19 cellular contexts compared by ENCODE assay signal in the genomic region with DNA sequence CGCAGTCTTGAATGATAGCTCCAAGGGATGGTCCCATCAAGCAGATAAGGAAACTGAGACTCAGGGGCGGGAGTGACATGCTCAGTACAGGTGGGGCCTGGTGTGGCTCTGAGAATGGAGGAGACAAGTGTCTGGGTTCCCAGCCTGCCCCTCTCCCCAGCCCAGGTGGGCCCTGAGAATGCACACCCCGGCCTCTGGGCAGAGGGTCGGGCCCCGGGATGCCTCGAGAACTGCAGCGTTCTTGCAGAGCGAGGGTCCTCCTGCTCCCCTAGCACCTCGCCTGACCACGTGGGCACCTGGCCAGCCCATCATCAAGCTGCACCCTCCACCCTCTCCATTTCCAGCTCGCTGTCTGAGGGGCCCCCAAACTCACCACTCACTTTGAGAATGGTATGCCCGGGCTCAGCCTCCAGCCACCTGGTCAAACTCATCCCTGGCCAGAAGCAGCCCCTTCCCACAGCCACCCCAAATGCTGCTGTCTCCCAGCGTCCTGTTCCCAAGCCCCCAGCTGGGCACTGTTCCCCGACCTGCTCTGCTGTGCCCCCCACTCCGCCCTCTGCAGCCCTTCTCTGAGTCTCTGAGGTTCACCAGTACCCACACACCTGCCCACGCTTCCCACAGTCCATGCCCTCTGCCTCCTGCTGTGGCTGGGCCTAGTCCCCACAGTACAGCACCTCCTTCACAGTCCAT. TPM values are rescaled to one million over a fixed set of nuclear protein-coding genes. Genes with fewer than 3 reads are reported as not detected.
A peak's percentile ranks its signal among the peaks of the same experiment; 100 is the strongest.
DNase-seq lines count a peak whose midpoint lies in the region; ATAC-seq and TF ChIP-seq lines count a peak whose summit lies in the region.
"Had no signal": no experiment of that assay in that cellular context is flagged by ENCODE, and none has a peak within 500 bp of the region (broad histone marks: within the 10 kb centered on the region; RNA-seq: fewer than 3 reads in every experiment).

No MANE protein-coding gene starts in this region.

- no peak overlapping the region for H3K9ac ChIP-seq in GM23248

- TF ChIP-seq CTCF in adrenal gland (IDR thresholded peaks at IDR 0.05) (no peak), lower lobe of right lung (IDR thresholded peaks at IDR 0.05) (no peak), testis (IDR thresholded peaks at IDR 0.05) (no peak)

- H3K27ac ChIP-seq in adrenal gland (no peak overlapping the region), lower lobe of right lung (no peak overlapping the region), testis (no peak overlapping the region), GM23248 (no peak overlapping the region)
- H3K27ac ChIP-seq: SJSA1 had no signal

- intact Hi-C loops in activated naive CD4-positive, alpha-beta T cell treated with anti-CD3 and anti-CD28 coated beads for 36 hours (cut with micrococcal nuclease): no loop called here
- intact Hi-C loops in adrenal gland (cut with DNase I) (loop anchor here (2.0 to 5.0 kb wide), 2 partner anchors 156 to 159 kb away; no protein-coding TSS in a partner anchor), lower lobe of right lung (cut with DNase I) (no loop called here), testis (cut with DNase I; ENCODE audit: low total_unique reads) (no loop called here)

- no peak overlapping the region for H2AFZ ChIP-seq in GM23248
- H2AFZ ChIP-seq: GM23338 had no signal

- H3F3A ChIP-seq in GM23248 (ENCODE audit: insufficient read depth): no peaks in the 10 kb centered on the region

- H3K27ac Mint-ChIP-seq in activated naive CD4-positive, alpha-beta T cell treated with anti-CD3 and anti-CD28 coated beads for 36 hours: no peak overlapping the region
- H3K27ac Mint-ChIP-seq: GM23338; stimulated activated effector memory CD8-positive, alpha-beta T cell treated with anti-CD3 and anti-CD28 coated beads, Interleukin-12 subunit alpha, Interleukin-12 subunit beta, amount 100 ng/mL, for 72 hours had no signal

- H3K36me3 ChIP-seq in adrenal gland (replicated peaks in 1 of 2): no peaks in the 10 kb centered on the region
- H3K36me3 ChIP-seq in lower lobe of right lung: no peaks in the 10 kb centered on the region
- H3K36me3 ChIP-seq in testis (ENCODE audit: low read depth, missing control alignments): no peaks in the 10 kb centered on the region
- H3K36me3 ChIP-seq in GM23248 (ENCODE audit: low read depth): no peaks in the 10 kb centered on the region

- H3K4me1 ChIP-seq in adrenal gland (replicated peaks in 1 of 2) (peaks cover 22 to 30% of the 10 kb centered on the region in 2 donors), lower lobe of right lung (peaks cover 22% of the 10 kb centered on the region), testis (peaks cover 25% of the 10 kb centered on the region), GM23248 (ENCODE audit: insufficient read depth) (no peaks in the 10 kb centered on the region)

- no peaks in the 10 kb centered on the region for H3K79me2 ChIP-seq in GM23248 (ENCODE audit: insufficient read depth)

- no peaks in the 10 kb centered on the region for H3K9me2 ChIP-seq in GM23248 (ENCODE audit: insufficient read depth)

- no peaks in the 10 kb centered on the region for H4K20me1 ChIP-seq in GM23248 (ENCODE audit: insufficient read depth)

- TF ChIP-seq POLR2A in adrenal gland (IDR thresholded peaks at IDR 0.05) (no peak), testis (IDR thresholded peaks at IDR 0.05) (no peak)

- no peaks in the 10 kb centered on the region for H3K9me3 Mint-ChIP-seq in activated naive CD4-positive, alpha-beta T cell treated with anti-CD3 and anti-CD28 coated beads for 36 hours
- H3K9me3 Mint-ChIP-seq: GM23338; stimulated activated effector memory CD8-positive, alpha-beta T cell treated with anti-CD3 and anti-CD28 coated beads, Interleukin-12 subunit alpha, Interleukin-12 subunit beta, amount 100 ng/mL, for 72 hours had no signal

- in situ Hi-C loops in GM23248 (cut with MboI): no loop called here

- H3K4me1 Mint-ChIP-seq in activated naive CD4-positive, alpha-beta T cell treated with anti-CD3 and anti-CD28 coated beads for 36 hours (ENCODE audit: low read depth): peaks cover 2% of the 10 kb centered on the region

- no peaks in the 10 kb centered on the region for H3K36me3 Mint-ChIP-seq in activated naive CD4-positive, alpha-beta T cell treated with anti-CD3 and anti-CD28 coated beads for 36 hours (ENCODE audit: low read depth)
- H3K36me3 Mint-ChIP-seq: stimulated activated effector memory CD8-positive, alpha-beta T cell treated with anti-CD3 and anti-CD28 coated beads, Interleukin-12 subunit alpha, Interleukin-12 subunit beta, amount 100 ng/mL, for 72 hours had no signal

- H3K4me3 ChIP-seq in adrenal gland (no peak overlapping the region), lower lobe of right lung (no peak overlapping the region), testis (no peak overlapping the region), GM23248 (no peak overlapping the region)
- H3K4me3 ChIP-seq: GM23338, SJSA1 had no signal

- CTCF ChIA-PET in activated naive CD4-positive, alpha-beta T cell treated with anti-CD3 and anti-CD28 coated beads for 36 hours (lab: Charles Lee): interaction anchor here (1.1 to 4.8 kb wide), 3 partner anchors 22 to 158 kb away, joined by 3 to 39 read pairs (median 4); no protein-coding TSS in a partner anchor

- H3K27me3 ChIP-seq in adrenal gland: peaks cover 7% of the 10 kb centered on the region
- peaks cover 18% of the 10 kb centered on the region for H3K27me3 ChIP-seq in lower lobe of right lung (ENCODE audit: low read depth)
- H3K27me3 ChIP-seq in testis: no peaks in the 10 kb centered on the region
- H3K27me3 ChIP-seq in GM23248 (replicated peaks; ENCODE audit: insufficient read depth): peaks cover 4% of the 10 kb centered on the region; the same call in 1 of the 2 replicates
- H3K27me3 ChIP-seq: SJSA1 had no signal

- WGBS in adrenal gland, 4 donors: 63 to 91% (median 78%) methylated on average over 4 to 16 of the region's 16 CpGs
- 84 to 91% methylated on average over 15 to 16 of the region's 16 CpGs for WGBS in testis, 2 donors
- 66 to 70% methylated on average over 16 of the region's 16 CpGs for WGBS in GM23248 (ENCODE audit: low coverage in 1 of 2, low lambda C conversion rate in 2 of 2, missing lambda C conversion rate in 2 of 2), 2 experiments

- no peak overlapping the region for H3K4me2 ChIP-seq in GM23248 (ENCODE audit: unreplicated experiment)
- H3K4me2 ChIP-seq: GM23338 had no signal

- H3K9me3 ChIP-seq in adrenal gland (replicated peaks in 1 of 3) (no peaks in the 10 kb centered on the region), lower lobe of right lung (no peaks in the 10 kb centered on the region), testis (no peaks in the 10 kb centered on the region), GM23248 (ENCODE audit: low read depth) (no peaks in the 10 kb centered on the region)
- H3K9me3 ChIP-seq: SJSA1 had no signal

- peaks cover 25% of the 10 kb centered on the region for H3K27me3 Mint-ChIP-seq in activated naive CD4-positive, alpha-beta T cell treated with anti-CD3 and anti-CD28 coated beads for 36 hours (ENCODE audit: low read depth)

- H3K4me3 Mint-ChIP-seq in activated naive CD4-positive, alpha-beta T cell treated with anti-CD3 and anti-CD28 coated beads for 36 hours: no peak overlapping the region
- H3K4me3 Mint-ChIP-seq: GM23338; stimulated activated effector memory CD8-positive, alpha-beta T cell treated with anti-CD3 and anti-CD28 coated beads, Interleukin-12 subunit alpha, Interleukin-12 subunit beta, amount 100 ng/mL, for 72 hours had no signal

- ATAC-seq in lower lobe of right lung: no peak
- ATAC-seq: GM23338; left colon; stimulated activated effector memory CD8-positive, alpha-beta T cell treated with anti-CD3 and anti-CD28 coated beads, Interleukin-12 subunit alpha, Interleukin-12 subunit beta, amount 100 ng/mL, for 72 hours had no signal

- DNase-seq in activated naive CD4-positive, alpha-beta T cell treated with anti-CD3 and anti-CD28 coated beads for 36 hours: peak; percentile 2
- DNase-seq in activated naive CD4-positive, alpha-beta T cell (lab: John Stamatoyannopoulos, UW): no peak
- peak in 4 of 7 donors; percentile 6 to 43 (median 16) for DNase-seq in adrenal gland
- DNase-seq in lower lobe of right lung: peak; percentile 32
- peak; percentile 9 for DNase-seq in testis
- no peak for DNase-seq in NCI-H510A treated with DMSO at 0.1 percent for 48 hours (lab: John Stamatoyannopoulos, UW)
- no peak for DNase-seq in GM23248
- no peak for DNase-seq in NCI-H82 (lab: John Stamatoyannopoulos, UW)
- DNase-seq: activated CD4-positive, alpha-beta T cell treated with anti-CD3 and anti-CD28 coated beads for 4 hours; amniotic stem cell; cerebellar nuclear complex; DMS153; MV-4-11; NCI-H2029 treated with DMSO at 0.1 percent for 48 hours; NCI-H510A had no signal

RNA-seq across cellular contexts. Expression of a gene that starts 44.3 kb away (rescaled TPM):
- under 1 TPM; 0.10 to 0.12 TPM for total RNA-seq in activated naive CD4-positive, alpha-beta T cell treated with anti-CD3 and anti-CD28 coated beads for 36 hours
- total RNA-seq in adrenal gland (1 to 10 TPM in 6 of 8 donors, under 1 TPM in 2; 0.85 to 3.2 (median 2.1) TPM), lower lobe of right lung (0.62 TPM), testis (1 to 10 TPM; 4.2 to 4.6 TPM)
- polyA plus RNA-seq in adrenal gland (1 to 10 TPM; 1.6 to 5.9 (median 3.0) TPM), testis (ENCODE audit: insufficient read depth, low read depth, low replicate concordance) (2.5 TPM), GM23248 (2016; fragmentation: Nextera tagmentation; extraction: Ambion mirVana) (0.15 and 0.29 TPM in 2 replicates)
- 0.13 and 0.22 TPM in 2 replicates for total RNA-seq in GM23248 (2014; rRNA removed; shearing (Covaris generic))

Comparison
In these comparisons a context has a peak if more than half of its experiments do, and no peak if none do; other contexts are left out.
1. DNase-seq: peak in activated naive CD4-positive, alpha-beta T cell treated with anti-CD3 and anti-CD28 coated beads for 36 hours (single experiment), adrenal gland (4 of 7), lower lobe of right lung (single experiment) and testis (single experiment); none in activated naive CD4-positive, alpha-beta T cell (0 of 4), NCI-H510A treated with DMSO at 0.1 percent for 48 hours (single experiment), GM23248 (single experiment) and NCI-H82 (single experiment).
2. intact Hi-C loops: an anchor here in adrenal gland (2.0 to 5.0 kb wide); none called in activated naive CD4-positive, alpha-beta T cell treated with anti-CD3 and anti-CD28 coated beads for 36 hours, lower lobe of right lung and testis.